ENCODE assay signal across 8 cellular contexts in genomic region chr1:203127672-203128611, GRCh38. TPM values are rescaled to one million over a fixed set of nuclear protein-coding genes. Genes with fewer than 3 reads are reported as not detected.
DNase-seq lines count a peak whose midpoint lies in the region; ATAC-seq and TF ChIP-seq lines count a peak whose summit lies in the region.

TSS of gene ADORA1 (plus strand) at chr1:203127726. CDS start at chr1:203128842, 1,116 bp downstream.

- peak within 1 kb of the TSS; percentile 90 for H3K23ac ChIP-seq in neuronal stem cell (ENCODE audit: low read depth, low read length, poor library complexity)

- H2BK12ac ChIP-seq in neuronal stem cell (ENCODE audit: low read length) = peak within 1 kb of the TSS; percentile 98

- no peaks in the 10 kb centered on the region for H4K20me1 ChIP-seq in KMS-11 (ENCODE audit: insufficient read depth)

- no peak within 1 kb of the TSS for H3K4ac ChIP-seq in neuronal stem cell (ENCODE audit: low read length)

- POLR2A ChIA-PET in activated CD8-positive, alpha-beta T cell treated with anti-CD3 and anti-CD28 coated beads for 36 hours (lab: Charles Lee) = interaction anchor here (1.9 kb wide), 1 partner anchor 9 kb away, joined by 9 read pairs; no protein-coding TSS in a partner anchor

- TF ChIP-seq CTCF in KMS-11 (conservative IDR thresholded peaks at IDR 0.05; ENCODE audit: low read depth, low read length) (no peak), glutamatergic neuron (IDR thresholded peaks at IDR 0.05; ENCODE audit: partially characterized antibody, unreplicated experiment) (peak; percentile 19), natural killer cell (IDR thresholded peaks at IDR 0.05) (no peak)
- no peak for TF ChIP-seq CTCF in activated CD8-positive, alpha-beta T cell treated with anti-CD3 and anti-CD28 coated beads for 36 hours (IDR thresholded peaks at IDR 0.05)

- peaks cover 54% of the 10 kb centered on the region for H3K27me3 ChIP-seq in KMS-11 (ENCODE audit: insufficient read depth, low read depth)
- H3K27me3 ChIP-seq in neuronal stem cell (ENCODE audit: control insufficient read depth in 3 of 3, insufficient read depth in 3 of 3, low read depth in 1 of 3, low read length in 3 of 3) = peaks cover 0 to 57% (median 15%) of the 10 kb centered on the region in 3 experiments

- no peaks in the 10 kb centered on the region for H3K9me3 ChIP-seq in neuronal stem cell (replicated peaks in 1 of 2; ENCODE audit: control insufficient read depth in 2 of 2, insufficient read depth in 1 of 2, low read depth in 1 of 2, low read length in 2 of 2)

- peak within 1 kb of the TSS; percentile 29 for H2BK15ac ChIP-seq in neuronal stem cell (ENCODE audit: low read length)

- H4K91ac ChIP-seq in neuronal stem cell (ENCODE audit: low read depth, low read length, poor library complexity) = no peak within 1 kb of the TSS

- peak within 1 kb of the TSS; percentile 68 for H2AK5ac ChIP-seq in neuronal stem cell (ENCODE audit: low read depth, low read length)

- CTCF ChIA-PET in activated CD8-positive, alpha-beta T cell treated with anti-CD3 and anti-CD28 coated beads for 36 hours (lab: Charles Lee) = interaction anchor here (0.6 to 3.1 kb wide), 5 partner anchors 10 to 1062 kb away, joined by 3 to 8 read pairs (median 6); no protein-coding TSS in a partner anchor

- H3K4me3 Mint-ChIP-seq in activated CD8-positive, alpha-beta T cell treated with anti-CD3 and anti-CD28 coated beads for 36 hours = no peak within 1 kb of the TSS
- peak within 1 kb of the TSS; percentile 80 for H3K4me3 Mint-ChIP-seq in glutamatergic neuron (ENCODE audit: unreplicated experiment)
- H3K4me3 Mint-ChIP-seq in natural killer cell = no peak within 1 kb of the TSS

- DNase-seq in COLO668 (lab: John Stamatoyannopoulos, UW; ENCODE audit: unreplicated experiment) (peak; percentile 66), glutamatergic neuron (peak; percentile 77), neuronal stem cell (ENCODE audit: low spot score) (peak; percentile 57), natural killer cell (no peak)
- DNase-seq in activated CD8-positive, alpha-beta T cell treated with anti-CD3 and anti-CD28 coated beads for 36 hours = peak; percentile 15

- no CpG with 5 or more reads among the region's 57 CpGs for WGBS in neuronal stem cell (ENCODE audit: extremely low coverage in 2 of 2, insufficient read length in 2 of 2, insufficient replicate concordance in 1 of 2), 2 donors

- ATAC-seq in activated CD8-positive, alpha-beta T cell treated with anti-CD3 and anti-CD28 coated beads for 36 hours = peak; percentile 51
- ATAC-seq in HG03097 (IDR thresholded peaks at IDR 0.05; ENCODE audit: low FRiP score, unreplicated experiment) = no peak
- no peak for ATAC-seq in GM21786 (IDR thresholded peaks at IDR 0.05; ENCODE audit: unreplicated experiment)
- ATAC-seq in natural killer cell = no peak

- H3K27ac Mint-ChIP-seq in activated CD8-positive, alpha-beta T cell treated with anti-CD3 and anti-CD28 coated beads for 36 hours = no peak within 1 kb of the TSS
- H3K27ac Mint-ChIP-seq in glutamatergic neuron (ENCODE audit: unreplicated experiment) = peak within 1 kb of the TSS; percentile 13
- no peak within 1 kb of the TSS for H3K27ac Mint-ChIP-seq in natural killer cell

- no peak within 1 kb of the TSS for H3K14ac ChIP-seq in neuronal stem cell (ENCODE audit: low read length)

- no peaks in the 10 kb centered on the region for H3K4me1 ChIP-seq in KMS-11 (ENCODE audit: low read depth, poor library complexity, severe bottlenecking)
- H3K4me1 ChIP-seq in neuronal stem cell (ENCODE audit: control insufficient read depth in 2 of 2, insufficient read depth in 1 of 2, low read depth in 1 of 2, low read length in 2 of 2) = peaks cover 9 to 22% of the 10 kb centered on the region in 2 donors

- no peaks in the 10 kb centered on the region for H3K9me3 Mint-ChIP-seq in activated CD8-positive, alpha-beta T cell treated with anti-CD3 and anti-CD28 coated beads for 36 hours
- H3K9me3 Mint-ChIP-seq in glutamatergic neuron (ENCODE audit: unreplicated experiment) (peaks cover 1% of the 10 kb centered on the region), natural killer cell (no peaks in the 10 kb centered on the region)

- H2BK120ac ChIP-seq in neuronal stem cell (ENCODE audit: low read depth, low read length) = peak within 1 kb of the TSS; percentile 77

- H3K9ac ChIP-seq in KMS-11 = no peak within 1 kb of the TSS
- H3K9ac ChIP-seq in neuronal stem cell (ENCODE audit: low read depth, low read length, poor library complexity) = peak within 1 kb of the TSS; percentile 68

- H3K36me3 ChIP-seq in KMS-11 (ENCODE audit: insufficient read depth) = no peaks in the 10 kb centered on the region
- no peaks in the 10 kb centered on the region for H3K36me3 ChIP-seq in neuronal stem cell (replicated peaks in 1 of 2; ENCODE audit: control insufficient read depth in 2 of 2, insufficient read depth in 2 of 2, low read length in 2 of 2)

- no peaks in the 10 kb centered on the region for H3K36me3 Mint-ChIP-seq in activated CD8-positive, alpha-beta T cell treated with anti-CD3 and anti-CD28 coated beads for 36 hours (ENCODE audit: low read depth)
- H3K36me3 Mint-ChIP-seq in glutamatergic neuron (ENCODE audit: unreplicated experiment) (no peaks in the 10 kb centered on the region), natural killer cell (no peaks in the 10 kb centered on the region)

- H3K27me3 Mint-ChIP-seq in activated CD8-positive, alpha-beta T cell treated with anti-CD3 and anti-CD28 coated beads for 36 hours = peaks cover 35% of the 10 kb centered on the region
- H3K27me3 Mint-ChIP-seq in glutamatergic neuron (ENCODE audit: unreplicated experiment) (peaks cover 25% of the 10 kb centered on the region), natural killer cell (ENCODE audit: low read depth in 2 of 2) (peaks cover 52 to 54% of the 10 kb centered on the region in 2 donors)

- peak within 1 kb of the TSS; percentile 3 for H4K8ac ChIP-seq in neuronal stem cell (ENCODE audit: low read depth, low read length)

- peak within 1 kb of the TSS; percentile 59 for H2BK5ac ChIP-seq in neuronal stem cell (ENCODE audit: low read length)

- H2AFZ ChIP-seq in KMS-11 (ENCODE audit: low read depth) = peak within 1 kb of the TSS; percentile 53; the same call in 1 of the 2 replicates
- H2AFZ ChIP-seq in neuronal stem cell (ENCODE audit: low read length) = peak within 1 kb of the TSS; percentile 97

- peaks cover 4% of the 10 kb centered on the region for H3K4me1 Mint-ChIP-seq in activated CD8-positive, alpha-beta T cell treated with anti-CD3 and anti-CD28 coated beads for 36 hours (ENCODE audit: low read depth)
- H3K4me1 Mint-ChIP-seq in glutamatergic neuron (ENCODE audit: low read depth, unreplicated experiment) (peaks cover 9% of the 10 kb centered on the region), natural killer cell (peaks cover 0 to 8% of the 10 kb centered on the region in 2 donors)

- H3K27ac ChIP-seq in KMS-11 = no peak within 1 kb of the TSS
- H3K27ac ChIP-seq in neuronal stem cell (replicated peaks; ENCODE audit: low read length) = no peak within 1 kb of the TSS

- H3K18ac ChIP-seq in neuronal stem cell (ENCODE audit: low read length) = peak within 1 kb of the TSS; percentile 92

- intact Hi-C loops in activated CD8-positive, alpha-beta T cell treated with anti-CD3 and anti-CD28 coated beads for 36 hours (cut with micrococcal nuclease) = no loop called here
- intact Hi-C loops in natural killer cell (cut with micrococcal nuclease) = no loop called here

- H3K4me2 ChIP-seq in KMS-11 = peak within 1 kb of the TSS; percentile 24; the same call in 1 of the 2 replicates
- peak within 1 kb of the TSS; percentile 79 for H3K4me2 ChIP-seq in neuronal stem cell (ENCODE audit: insufficient read depth, low read length, poor library complexity, severe bottlenecking)

- no peaks in the 10 kb centered on the region for H3K79me2 ChIP-seq in KMS-11 (ENCODE audit: insufficient read depth, low read depth)

- no peaks in the 10 kb centered on the region for H3K79me1 ChIP-seq in neuronal stem cell (ENCODE audit: low read depth, low read length)

- H3K4me3 ChIP-seq in KMS-11 (IDR thresholded peaks at IDR 0.05; ENCODE audit: insufficient read depth, low read depth, low read length) = peak within 1 kb of the TSS; percentile 53
- peak within 1 kb of the TSS; percentile 41 to 72 for H3K4me3 ChIP-seq in neuronal stem cell (ENCODE audit: low read length in 2 of 2)

RNA-seq across cellular contexts. Expression of gene ADORA1, which starts in this region (rescaled TPM):
- not detected for total RNA-seq in activated CD8-positive, alpha-beta T cell treated with anti-CD3 and anti-CD28 coated beads for 36 hours
- total RNA-seq in glutamatergic neuron (ENCODE audit: unreplicated experiment) (1.2 TPM), natural killer cell (not detected)
- 4.7 TPM for polyA plus RNA-seq in neuronal stem cell (2013, experiment 1 of 2)
- polyA plus RNA-seq in neuronal stem cell (2013, experiment 2 of 2) = 4.6 TPM

Comparison
In these comparisons a context has a peak if more than half of its experiments do, and no peak if none do; other contexts are left out.
1. Peak in DNase-seq and ATAC-seq in activated CD8-positive, alpha-beta T cell treated with anti-CD3 and anti-CD28 coated beads for 36 hours; RNA of the gene not detected or under 1 TPM.